ENCODE assay signal across 1 cellular context in genomic region chr2:180604077-180604476, GRCh38.
TF ChIP-seq lines count a peak whose summit lies in the region.

No MANE protein-coding gene starts in this region.

TF ChIP-seq in GM23338, 12 proteins besides CTCF, POLR2A, EP300 and RAD21 (continued from another document):
- no peak for TF ChIP-seq ZNF462 (CRISPR knock-in tag; IDR thresholded peaks at IDR 0.05)
